Comparison of ENCODE assay signal across 9 cellular contexts in genomic region chr2:70887550-70888229, GRCh38. TPM values are rescaled to one million over a fixed set of nuclear protein-coding genes. Genes with fewer than 3 reads are reported as not detected.
DNase-seq lines count a peak whose midpoint lies in the region; ATAC-seq, FAIRE-seq and TF ChIP-seq lines count a peak whose summit lies in the region.
"Had no signal": no experiment of that assay in that cellular context is flagged by ENCODE, and none has a peak within 500 bp of the region (broad histone marks: within the 10 kb centered on the region; RNA-seq: fewer than 3 reads in every experiment).

No MANE protein-coding gene starts in this region.

- in situ Hi-C loops in HepG2 (cut with HindIII; ENCODE audit: extremely low pct_ligation_motif_present, low pct_unique_long_range_greater_than_20kb): no loop called here

- 54% methylated on average over 40 of the region's 56 CpGs for WGBS in HepG2 (ENCODE audit: low lambda C conversion rate)

- peaks cover 2% of the 10 kb centered on the region for H3K4me1 Mint-ChIP-seq in astrocyte (ENCODE audit: low read depth, unreplicated experiment)
- H3K4me1 Mint-ChIP-seq in stimulated activated naive B cell treated with anti-CD40 and anti-IgM and Interleukin-4, amounts not matched to agents 10 μg/mL and 1 μg/mL and 100 μg/mL, for 72 hours: peaks cover 21 to 32% of the 10 kb centered on the region in 2 donors

- H3K27ac Mint-ChIP-seq in astrocyte (ENCODE audit: unreplicated experiment): no peak overlapping the region
- peak overlapping the region; percentile 80 for H3K27ac Mint-ChIP-seq in stimulated activated naive B cell treated with anti-CD40 and anti-IgM and Interleukin-4, amounts not matched to agents 10 μg/mL and 1 μg/mL and 100 μg/mL, for 72 hours

- no peak for TF ChIP-seq EP300 in HepG2 (IDR thresholded peaks at IDR 0.05; ENCODE audit: low read depth in 2 of 2, low read length in 2 of 2)
- no peak for TF ChIP-seq EP300 in HepG2 (CRISPR knock-in tag; IDR thresholded peaks at IDR 0.05; ENCODE audit: borderline replicate concordance)

- peaks cover 90% of the 10 kb centered on the region for H3K27me3 Mint-ChIP-seq in astrocyte (ENCODE audit: low read depth, unreplicated experiment)
- peaks cover 76 to 83% of the 10 kb centered on the region in 2 donors for H3K27me3 Mint-ChIP-seq in stimulated activated naive B cell treated with anti-CD40 and anti-IgM and Interleukin-4, amounts not matched to agents 10 μg/mL and 1 μg/mL and 100 μg/mL, for 72 hours

- DNase-seq in COLO668 (lab: John Stamatoyannopoulos, UW; ENCODE audit: unreplicated experiment) (peak; percentile 94), MG63 (peak; percentile 61), astrocyte (ENCODE audit: low read depth) (no peak), HepG2 (ENCODE audit: low spot score) (no peak), C1 segment of cervical spinal cord (lab: John Stamatoyannopoulos, UW) (no peak), GDM1 (lab: John Stamatoyannopoulos, UW) (no peak)
- DNase-seq in stimulated activated naive B cell treated with anti-CD40 and anti-IgM and Interleukin-4, amounts not matched to agents 10 μg/mL and 1 μg/mL and 100 μg/mL, for 72 hours: no peak

- peaks cover 3% of the 10 kb centered on the region for H3K36me3 Mint-ChIP-seq in astrocyte (ENCODE audit: low read depth, unreplicated experiment)
- peaks cover 3 to 5% of the 10 kb centered on the region in 2 donors for H3K36me3 Mint-ChIP-seq in stimulated activated naive B cell treated with anti-CD40 and anti-IgM and Interleukin-4, amounts not matched to agents 10 μg/mL and 1 μg/mL and 100 μg/mL, for 72 hours

- no peak overlapping the region for H3K4me3 Mint-ChIP-seq in astrocyte (ENCODE audit: unreplicated experiment)
- peak overlapping the region; percentile 75 to 85 for H3K4me3 Mint-ChIP-seq in stimulated activated naive B cell treated with anti-CD40 and anti-IgM and Interleukin-4, amounts not matched to agents 10 μg/mL and 1 μg/mL and 100 μg/mL, for 72 hours

- no peaks in the 10 kb centered on the region for H3K36me3 ChIP-seq in MG63
- H3K36me3 ChIP-seq in astrocyte (ENCODE audit: insufficient read depth, low read length): no peaks in the 10 kb centered on the region
- H3K36me3 ChIP-seq in HepG2 (replicated peaks in 1 of 2; ENCODE audit: control insufficient read depth in 1 of 2, insufficient read depth in 2 of 2, low read length in 2 of 2): no peaks in the 10 kb centered on the region

- FAIRE-seq in astrocyte (lab: Jason Lieb, UNC): no peak
- no peak for FAIRE-seq in HepG2 (lab: Jason Lieb, UNC)

- POLR2A ChIA-PET in HepG2 (lab: Yijun Ruan, JAX): interaction anchor here (0.7 kb wide), 1 partner anchor 14 kb away, joined by 3 read pairs; no protein-coding TSS in a partner anchor

- TF ChIP-seq CTCF in astrocyte (IDR thresholded peaks at IDR 0.05; ENCODE audit: insufficient read depth, low read depth, low read length) (no peak), HepG2 (CRISPR knock-in tag; IDR thresholded peaks at IDR 0.05) (peak; percentile 9; the same call in 1 of the 2 replicates)

- H3K9me3 Mint-ChIP-seq in astrocyte (ENCODE audit: unreplicated experiment): peaks cover 7% of the 10 kb centered on the region
- H3K9me3 Mint-ChIP-seq in stimulated activated naive B cell treated with anti-CD40 and anti-IgM and Interleukin-4, amounts not matched to agents 10 μg/mL and 1 μg/mL and 100 μg/mL, for 72 hours: peaks cover 0 to under 1% of the 10 kb centered on the region in 2 donors

- peak; percentile 40 for ATAC-seq in HepG2
- peak in 1 of 2 donors; percentile 31 for ATAC-seq in stimulated activated naive B cell treated with anti-CD40 and anti-IgM and Interleukin-4, amounts not matched to agents 10 μg/mL and 1 μg/mL and 100 μg/mL, for 72 hours (replicated peaks)
- ATAC-seq in HG02852 (IDR thresholded peaks at IDR 0.05; ENCODE audit: unreplicated experiment): no peak

- H3K27ac ChIP-seq in astrocyte (ENCODE audit: low read depth, low read length) (no peak overlapping the region), HepG2 (ENCODE audit: extremely low read length, insufficient read depth, low read length) (no peak overlapping the region)
- H3K27ac ChIP-seq: epithelial cell of prostate had no signal

- H2AFZ ChIP-seq in astrocyte (ENCODE audit: low read depth, low read length) (no peak overlapping the region), HepG2 (ENCODE audit: low read length) (peak overlapping the region; percentile 32)

- CTCF ChIA-PET in HepG2 (lab: Yijun Ruan, JAX; ENCODE audit: low intra/inter-chr PET ratio, low total read pairs): interaction anchor here (0.7 kb wide), 1 partner anchor 16 kb away, joined by 3 read pairs; no protein-coding TSS in a partner anchor

- TF ChIP-seq RAD21 in HepG2 (CRISPR knock-in tag; IDR thresholded peaks at IDR 0.05): no peak

- H4K20me1 ChIP-seq in astrocyte (ENCODE audit: insufficient read depth, low read length) (peaks cover 12% of the 10 kb centered on the region), HepG2 (ENCODE audit: insufficient read depth, low read length) (no peaks in the 10 kb centered on the region)

- H3K9me3 ChIP-seq in MG63: 0 out of 2 replicates have a peak, but pooled peaks cover 1% of the 10 kb centered on the region
- peaks cover 3% of the 10 kb centered on the region for H3K9me3 ChIP-seq in astrocyte (ENCODE audit: insufficient read depth, low read depth, low read length)
- H3K9me3 ChIP-seq in HepG2 (ENCODE audit: low read length): no peaks in the 10 kb centered on the region

- H3K27me3 ChIP-seq in MG63 (peaks cover 7% of the 10 kb centered on the region), astrocyte (ENCODE audit: insufficient read depth, low read length) (peaks cover 95% of the 10 kb centered on the region), HepG2 (ENCODE audit: control insufficient read depth in 1 of 2, insufficient read depth in 2 of 2, low read length in 2 of 2) (peaks cover 4 to 25% of the 10 kb centered on the region in 2 experiments; a peak in 3 of 5 replicates)

- H3K79me2 ChIP-seq in astrocyte (ENCODE audit: insufficient read depth, low read length) (no peaks in the 10 kb centered on the region), HepG2 (ENCODE audit: insufficient read depth, low read length) (no peaks in the 10 kb centered on the region)

- intact Hi-C loops in HepG2 (cut with micrococcal nuclease; ENCODE audit: unreplicated experiment): no loop called here

- H3K9ac ChIP-seq in astrocyte (ENCODE audit: low read length) (no peak overlapping the region), HepG2 (ENCODE audit: insufficient read depth, low read depth, low read length) (peak overlapping the region; percentile 48; the same call in 1 of the 2 replicates)

- H3K4me3 ChIP-seq in MG63 (peak overlapping the region; percentile 47), astrocyte (ENCODE audit: insufficient read depth, low read depth, low read length) (peak overlapping the region; percentile 23), HepG2 (replicated peaks in 1 of 3; ENCODE audit: insufficient read depth in 1 of 3, low read depth in 2 of 3, low read length in 3 of 3) (peak overlapping the region; percentile 48 to 69 (median 54); a peak in 5 of 6 replicates)

- TF ChIP-seq POLR2A in HepG2 (IDR thresholded peaks at IDR 0.05; ENCODE audit: insufficient read depth in 1 of 2, low read depth in 2 of 2, low read length in 2 of 2): peak in 1 of 2 experiments; percentile 68; a peak in 2 of 4 replicates

- H3K4me1 ChIP-seq in astrocyte (ENCODE audit: insufficient read depth, low read length): peaks cover 4% of the 10 kb centered on the region
- H3K4me1 ChIP-seq in HepG2 (ENCODE audit: insufficient read depth, low read length): peaks cover 37% of the 10 kb centered on the region

- no TSS peak for BruUV-seq in HepG2 (replicated peaks; lab: Mats Ljungman, UMichigan)

- peak overlapping the region; percentile 74 for H3K4me2 ChIP-seq in astrocyte (ENCODE audit: low read length)
- peak overlapping the region; percentile 85 for H3K4me2 ChIP-seq in HepG2 (ENCODE audit: low read depth, low read length)

RNA-seq across cellular contexts. Expression of gene VAX2, which starts 12.7 kb away (rescaled TPM):
- 1.9 TPM in 1 of 2 replicates, not detected in the other for total RNA-seq in MG63 (2014; rRNA removed; shearing (Covaris generic); ENCODE audit: low replicate concordance)
- total RNA-seq in astrocyte (0.26 and 0.48 TPM in 2 replicates), HepG2 (2016; rRNA removed; fragmentation: Illumina TruSeq; extraction: Trizol) (3.9 and 4.1 TPM in 2 replicates)
- 3.0 and 3.9 TPM in 2 replicates for total RNA-seq in HepG2 (2016; cell fraction: cytosol; rRNA removed; fragmentation: Illumina TruSeq; extraction: Trizol; ENCODE audit: low read depth)
- total RNA-seq in HepG2 (2016; cell fraction: insoluble cytoplasmic fraction; rRNA removed; fragmentation: Illumina TruSeq; extraction: Trizol): 3.6 and 4.7 TPM in 2 replicates
- total RNA-seq in HepG2 (2016; cell fraction: membrane; rRNA removed; fragmentation: Illumina TruSeq; extraction: Trizol): 3.2 and 4.6 TPM in 2 replicates
- total RNA-seq in HepG2 (2016; cell fraction: nucleus; rRNA removed; fragmentation: Illumina TruSeq; extraction: Trizol): 2.9 and 3.6 TPM in 2 replicates
- polyA plus RNA-seq in HepG2 (2011; rRNA removed): 2.1 and 3.0 TPM in 2 replicates
- 0.96 and 1.5 TPM in 2 replicates for polyA plus RNA-seq in HepG2 (2011; cell fraction: cytosol; rRNA removed)
- polyA plus RNA-seq in HepG2 (2011; cell fraction: nucleus; rRNA removed): 12.7 and 15.3 TPM in 2 replicates
- polyA plus RNA-seq in HepG2 (2012): 1.0 and 1.3 TPM in 2 replicates
- polyA plus RNA-seq in HepG2 (2016; cell fraction: cytosol; fragmentation: Illumina TruSeq; extraction: Trizol; ENCODE audit: low read depth): 4.8 and 4.9 TPM in 2 replicates
- polyA plus RNA-seq in HepG2 (2016; cell fraction: insoluble cytoplasmic fraction; fragmentation: Illumina TruSeq; extraction: Trizol; ENCODE audit: low read depth): 4.6 and 5.5 TPM in 2 replicates
- polyA plus RNA-seq in HepG2 (2016; cell fraction: membrane; fragmentation: Illumina TruSeq; extraction: Trizol; ENCODE audit: low read depth): 4.6 and 5.0 TPM in 2 replicates
- 6.7 and 8.7 TPM in 2 replicates for polyA plus RNA-seq in HepG2 (2016; cell fraction: nucleus; fragmentation: Illumina TruSeq; extraction: Trizol; ENCODE audit: insufficient read depth, low read depth)
- 1.1 TPM in 1 of 2 replicates, not detected in the other for polyA minus RNA-seq in HepG2 (2011; rRNA and poly(A)+ RNA removed; ENCODE audit: low replicate concordance)
- 0.59 and 1.1 TPM in 2 replicates for polyA minus RNA-seq in HepG2 (2011; cell fraction: cytosol; rRNA and poly(A)+ RNA removed)
- polyA minus RNA-seq in HepG2 (2011; cell fraction: nucleus; rRNA and poly(A)+ RNA removed): 3.0 and 3.3 TPM in 2 replicates

RNA-seq across cellular contexts. Expression of gene ATP6V1B1, which starts 48.0 kb away (rescaled TPM):
- total RNA-seq in MG63 (2014; rRNA removed; shearing (Covaris generic); ENCODE audit: low replicate concordance): not detected in 2 replicates
- total RNA-seq in astrocyte: not detected in 2 replicates
- total RNA-seq in HepG2 (2016; rRNA removed; fragmentation: Illumina TruSeq; extraction: Trizol): 0.58 TPM in 1 of 2 replicates, not detected in the other
- not detected in 2 replicates for total RNA-seq in HepG2 (2016; cell fraction: cytosol; rRNA removed; fragmentation: Illumina TruSeq; extraction: Trizol; ENCODE audit: low read depth)
- 0.37 and 1.5 TPM in 2 replicates for total RNA-seq in HepG2 (2016; cell fraction: insoluble cytoplasmic fraction; rRNA removed; fragmentation: Illumina TruSeq; extraction: Trizol)
- total RNA-seq in HepG2 (2016; cell fraction: membrane; rRNA removed; fragmentation: Illumina TruSeq; extraction: Trizol): not detected in 2 replicates
- 2.3 and 2.4 TPM in 2 replicates for total RNA-seq in HepG2 (2016; cell fraction: nucleus; rRNA removed; fragmentation: Illumina TruSeq; extraction: Trizol)
- 1.6 and 1.8 TPM in 2 replicates for polyA plus RNA-seq in HepG2 (2011; rRNA removed)
- 0.21 and 0.30 TPM in 2 replicates for polyA plus RNA-seq in HepG2 (2011; cell fraction: cytosol; rRNA removed)
- polyA plus RNA-seq in HepG2 (2011; cell fraction: nucleus; rRNA removed): 24.4 and 25.8 TPM in 2 replicates
- polyA plus RNA-seq in HepG2 (2012): 1.7 and 2.1 TPM in 2 replicates
- polyA plus RNA-seq in HepG2 (2016; cell fraction: cytosol; fragmentation: Illumina TruSeq; extraction: Trizol; ENCODE audit: low read depth): 0.07 and 0.08 TPM in 2 replicates
- polyA plus RNA-seq in HepG2 (2016; cell fraction: insoluble cytoplasmic fraction; fragmentation: Illumina TruSeq; extraction: Trizol; ENCODE audit: low read depth): 0.31 TPM in 1 of 2 replicates, not detected in the other
- polyA plus RNA-seq in HepG2 (2016; cell fraction: membrane; fragmentation: Illumina TruSeq; extraction: Trizol; ENCODE audit: low read depth): 0.12 TPM in 1 of 2 replicates, not detected in the other
- 7.8 and 11.0 TPM in 2 replicates for polyA plus RNA-seq in HepG2 (2016; cell fraction: nucleus; fragmentation: Illumina TruSeq; extraction: Trizol; ENCODE audit: insufficient read depth, low read depth)
- 0.18 TPM in 1 of 2 replicates, not detected in the other for polyA minus RNA-seq in HepG2 (2011; rRNA and poly(A)+ RNA removed; ENCODE audit: low replicate concordance)
- polyA minus RNA-seq in HepG2 (2011; cell fraction: cytosol; rRNA and poly(A)+ RNA removed): not detected in 2 replicates
- 1.5 and 3.5 TPM in 2 replicates for polyA minus RNA-seq in HepG2 (2011; cell fraction: nucleus; rRNA and poly(A)+ RNA removed)

RNA-seq across cellular contexts. Expression of gene CD207, which starts 52.1 kb away (rescaled TPM):
- total RNA-seq in MG63 (2014; rRNA removed; shearing (Covaris generic); ENCODE audit: low replicate concordance): not detected in 2 replicates
- total RNA-seq in astrocyte (not detected in 2 replicates), HepG2 (2016; rRNA removed; fragmentation: Illumina TruSeq; extraction: Trizol) (0.09 and 0.27 TPM in 2 replicates)
- total RNA-seq in HepG2 (2016; cell fraction: cytosol; rRNA removed; fragmentation: Illumina TruSeq; extraction: Trizol; ENCODE audit: low read depth): not detected in 2 replicates
- total RNA-seq in HepG2 (2016; cell fraction: insoluble cytoplasmic fraction; rRNA removed; fragmentation: Illumina TruSeq; extraction: Trizol): 0.17 TPM in 1 of 2 replicates, not detected in the other
- not detected in 2 replicates for total RNA-seq in HepG2 (2016; cell fraction: membrane; rRNA removed; fragmentation: Illumina TruSeq; extraction: Trizol)
- 0.19 TPM in 2 replicates for total RNA-seq in HepG2 (2016; cell fraction: nucleus; rRNA removed; fragmentation: Illumina TruSeq; extraction: Trizol)
- 0.13 and 0.15 TPM in 2 replicates for polyA plus RNA-seq in HepG2 (2011; rRNA removed)
- 0.07 and 0.12 TPM in 2 replicates for polyA plus RNA-seq in HepG2 (2011; cell fraction: cytosol; rRNA removed)
- 0.21 TPM in 2 replicates for polyA plus RNA-seq in HepG2 (2011; cell fraction: nucleus; rRNA removed)
- polyA plus RNA-seq in HepG2 (2012): 0.16 and 0.19 TPM in 2 replicates
- not detected in 2 replicates for polyA plus RNA-seq in HepG2 (2016; cell fraction: cytosol; fragmentation: Illumina TruSeq; extraction: Trizol; ENCODE audit: low read depth)
- polyA plus RNA-seq in HepG2 (2016; cell fraction: insoluble cytoplasmic fraction; fragmentation: Illumina TruSeq; extraction: Trizol; ENCODE audit: low read depth): 0.12 and 0.16 TPM in 2 replicates
- polyA plus RNA-seq in HepG2 (2016; cell fraction: membrane; fragmentation: Illumina TruSeq; extraction: Trizol; ENCODE audit: low read depth): 0.16 TPM in 1 of 2 replicates, not detected in the other
- polyA plus RNA-seq in HepG2 (2016; cell fraction: nucleus; fragmentation: Illumina TruSeq; extraction: Trizol; ENCODE audit: insufficient read depth, low read depth): 0.33 and 0.40 TPM in 2 replicates
- polyA minus RNA-seq in HepG2 (2011; rRNA and poly(A)+ RNA removed; ENCODE audit: low replicate concordance): 0.10 TPM in 1 of 2 replicates, not detected in the other
- not detected in 2 replicates for polyA minus RNA-seq in HepG2 (2011; cell fraction: cytosol; rRNA and poly(A)+ RNA removed)
- 0.25 and 0.39 TPM in 2 replicates for polyA minus RNA-seq in HepG2 (2011; cell fraction: nucleus; rRNA and poly(A)+ RNA removed)

Comparison
In these comparisons a context has a peak if more than half of its experiments do, and no peak if none do; other contexts are left out.
1. DNase-seq: peak in COLO668 (single experiment) and MG63 (single experiment); none in astrocyte (single experiment), HepG2 (single experiment), stimulated activated naive B cell treated with anti-CD40 and anti-IgM and Interleukin-4, amounts not matched to agents 10 μg/mL and 1 μg/mL and 100 μg/mL, for 72 hours (single experiment), C1 segment of cervical spinal cord (0 of 14) and GDM1 (single experiment).
2. Peak in every context shown above with its lines, with median percentiles within 50 percentile points of each other: H3K4me3 ChIP-seq.